In the genomic region with DNA sequence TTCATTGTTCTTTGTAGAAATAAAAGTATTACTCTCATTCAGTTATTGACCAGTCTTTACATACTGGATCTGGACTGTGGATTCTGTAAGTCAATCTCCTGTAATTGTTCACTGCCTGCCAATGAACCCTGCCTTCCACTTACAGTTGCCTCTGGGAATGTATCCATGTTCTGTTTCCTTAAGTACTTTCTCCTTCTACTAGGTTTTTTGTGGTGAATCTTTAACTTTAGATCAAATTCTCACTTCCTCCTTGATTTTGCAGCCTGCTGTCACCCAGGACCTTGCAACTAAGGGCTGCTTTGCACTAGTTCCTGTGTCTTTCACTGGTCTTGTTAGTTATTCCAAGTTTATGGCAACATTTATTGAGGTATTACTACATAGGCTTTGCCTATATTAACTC, we compare ENCODE assay signal across 12 cellular contexts.
A peak's percentile ranks its signal among the peaks of the same experiment; 100 is the strongest.
DNase-seq lines count a peak whose midpoint lies in the region; ATAC-seq lines count a peak whose summit lies in the region.
"Had no signal": no experiment of that assay in that cellular context is flagged by ENCODE, and none has a peak within 500 bp of the region (broad histone marks: within the 10 kb centered on the region; RNA-seq: fewer than 3 reads in every experiment).

No MANE protein-coding gene starts in this region.

- CTCF ChIA-PET in activated naive CD4-positive, alpha-beta T cell treated with anti-CD3 and anti-CD28 coated beads, Interleukin-2, amount 10 ng/mL, durations not matched to agents 7 days and 5 days (lab: Charles Lee), result no interaction called here

- H3K4me1 Mint-ChIP-seq in activated naive CD4-positive, alpha-beta T cell treated with anti-CD3 and anti-CD28 coated beads, Interleukin-2, amount 10 ng/mL, durations not matched to agents 7 days and 5 days, result no peaks in the 10 kb centered on the region

- no peak overlapping the region for H3K4me3 Mint-ChIP-seq in activated naive CD4-positive, alpha-beta T cell treated with anti-CD3 and anti-CD28 coated beads, Interleukin-2, amount 10 ng/mL, durations not matched to agents 7 days and 5 days

- no peaks in the 10 kb centered on the region for H3K27me3 Mint-ChIP-seq in activated naive CD4-positive, alpha-beta T cell treated with anti-CD3 and anti-CD28 coated beads, Interleukin-2, amount 10 ng/mL, durations not matched to agents 7 days and 5 days

- H3K36me3 Mint-ChIP-seq in activated naive CD4-positive, alpha-beta T cell treated with anti-CD3 and anti-CD28 coated beads, Interleukin-2, amount 10 ng/mL, durations not matched to agents 7 days and 5 days, result no peaks in the 10 kb centered on the region

- peak; percentile 91 for ATAC-seq in GM18517 (IDR thresholded peaks at IDR 0.05; ENCODE audit: unreplicated experiment)
- ATAC-seq in GM21423 (IDR thresholded peaks at IDR 0.05; ENCODE audit: unreplicated experiment), result peak; percentile 94
- ATAC-seq in HG03066 (IDR thresholded peaks at IDR 0.05; ENCODE audit: low read depth, unreplicated experiment), result peak; percentile 88

- H3K9me3 Mint-ChIP-seq in activated naive CD4-positive, alpha-beta T cell treated with anti-CD3 and anti-CD28 coated beads, Interleukin-2, amount 10 ng/mL, durations not matched to agents 7 days and 5 days, result no peaks in the 10 kb centered on the region

- no peak overlapping the region for H3K27ac Mint-ChIP-seq in activated naive CD4-positive, alpha-beta T cell treated with anti-CD3 and anti-CD28 coated beads, Interleukin-2, amount 10 ng/mL, durations not matched to agents 7 days and 5 days

- peak; percentile 47 for DNase-seq in NOMO-1 treated with dmso at 0.1 percent for 144 hours (lab: John Stamatoyannopoulos, UW; ENCODE audit: unreplicated experiment)
- no peak for DNase-seq in effector CD8-positive, alpha-beta T cell (lab: John Stamatoyannopoulos, UW)
- DNase-seq in NCI-H2029 treated with DMSO at 0.1 percent for 48 hours (lab: John Stamatoyannopoulos, UW), result no peak
- DNase-seq in effector CD4-positive, alpha-beta T cell, result no peak
- no peak for DNase-seq in activated naive CD4-positive, alpha-beta T cell treated with anti-CD3 and anti-CD28 coated beads, Interleukin-2, amount 10 ng/mL, durations not matched to agents 7 days and 5 days
- DNase-seq: BE2C, NCI-H1105, occipital lobe, Peyer's patch had no signal
